Comparison of ENCODE assay signal across 22 cellular contexts in the genomic region with DNA sequence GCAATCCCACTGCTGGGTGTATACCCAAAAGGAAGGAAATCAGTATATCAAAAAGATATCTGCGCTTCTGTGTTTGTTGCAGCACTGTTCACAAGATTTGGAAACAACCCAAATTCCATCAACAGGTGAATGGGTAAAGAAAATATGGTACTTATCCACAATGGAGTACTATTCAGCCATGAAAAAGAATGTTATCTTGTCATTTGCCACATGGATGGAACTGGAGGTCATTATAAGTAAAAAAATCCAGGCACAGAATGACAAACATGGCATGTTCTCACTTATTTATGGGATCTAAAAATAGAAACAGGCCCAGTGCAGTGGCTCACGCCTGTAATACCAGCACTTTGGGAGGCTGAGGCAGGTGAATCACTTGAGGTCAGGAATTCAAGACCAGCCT. TPM values are rescaled to one million over a fixed set of nuclear protein-coding genes. Genes with fewer than 3 reads are reported as not detected.
DNase-seq lines count a peak whose midpoint lies in the region; ATAC-seq and TF ChIP-seq lines count a peak whose summit lies in the region.
"Had no signal": no experiment of that assay in that cellular context is flagged by ENCODE, and none has a peak within 500 bp of the region (broad histone marks: within the 10 kb centered on the region; RNA-seq: fewer than 3 reads in every experiment).

No MANE protein-coding gene starts in this region.

- no peaks in the 10 kb centered on the region for H3K27me3 ChIP-seq in BLaER1 treated with 17β-estradiol and CSF1 and Interleukin-3, amounts not matched to agents 10 nM and 100 nM
- no peaks in the 10 kb centered on the region for H3K27me3 ChIP-seq in CD8-positive, alpha-beta memory T cell (ENCODE audit: insufficient read depth, low read length, poor library complexity, severe bottlenecking)
- H3K27me3 ChIP-seq in naive thymus-derived CD4-positive, alpha-beta T cell (ENCODE audit: control insufficient read depth in 2 of 2, insufficient read depth in 2 of 2, low read length in 2 of 2), result no peaks in the 10 kb centered on the region
- H3K27me3 ChIP-seq in mammary epithelial cell (ENCODE audit: insufficient read depth, low read length), result no peaks in the 10 kb centered on the region
- no peaks in the 10 kb centered on the region for H3K27me3 ChIP-seq in right lobe of liver
- H3K27me3 ChIP-seq: MG63, Peyer's patch had no signal

- H3K9me3 Mint-ChIP-seq in CD8-positive, alpha-beta memory T cell, result no peaks in the 10 kb centered on the region
- H3K9me3 Mint-ChIP-seq in T-cell, result no peaks in the 10 kb centered on the region
- peaks cover 0 to 8% (median 0%) of the 10 kb centered on the region in 11 donors for H3K9me3 Mint-ChIP-seq in naive thymus-derived CD4-positive, alpha-beta T cell

- H3K36me3 ChIP-seq in BLaER1 treated with 17β-estradiol and CSF1 and Interleukin-3, amounts not matched to agents 10 nM and 100 nM, result peaks cover 56 to 99% (median 94%) of the 10 kb centered on the region in 11 experiments
- H3K36me3 ChIP-seq in CD8-positive, alpha-beta memory T cell (ENCODE audit: insufficient read depth, low read length), result peaks cover 6% of the 10 kb centered on the region
- peaks cover 0 to 7% (median 0%) of the 10 kb centered on the region in 3 experiments for H3K36me3 ChIP-seq in naive thymus-derived CD4-positive, alpha-beta T cell (ENCODE audit: control insufficient read depth in 2 of 3, insufficient read depth in 3 of 3, low read length in 3 of 3)
- H3K36me3 ChIP-seq in mammary epithelial cell (ENCODE audit: insufficient read depth, low read length) (no peaks in the 10 kb centered on the region), right lobe of liver (no peaks in the 10 kb centered on the region)
- H3K36me3 ChIP-seq: MG63, Peyer's patch had no signal

- peaks cover 4 to 56% (median 17%) of the 10 kb centered on the region in 3 donors for H3K36me3 Mint-ChIP-seq in CD8-positive, alpha-beta memory T cell
- H3K36me3 Mint-ChIP-seq in T-cell, result peaks cover 41% of the 10 kb centered on the region
- H3K36me3 Mint-ChIP-seq in naive thymus-derived CD4-positive, alpha-beta T cell, result peaks cover 0 to 59% (median 29%) of the 10 kb centered on the region in 5 donors

- peaks cover 61 to 94% (median 74%) of the 10 kb centered on the region in 10 experiments for H3K4me1 ChIP-seq in BLaER1 treated with 17β-estradiol and CSF1 and Interleukin-3, amounts not matched to agents 10 nM and 100 nM
- H3K4me1 ChIP-seq in CD8-positive, alpha-beta memory T cell (ENCODE audit: insufficient read depth, low read length), result peaks cover 88% of the 10 kb centered on the region
- H3K4me1 ChIP-seq in naive thymus-derived CD4-positive, alpha-beta T cell (ENCODE audit: control insufficient read depth in 2 of 2, insufficient read depth in 2 of 2, low read length in 2 of 2), result peaks cover 61 to 76% of the 10 kb centered on the region in 2 donors
- H3K4me1 ChIP-seq in mammary epithelial cell (ENCODE audit: insufficient read depth, low read length) (no peaks in the 10 kb centered on the region), right lobe of liver (peaks cover 0 to 14% (median 0%) of the 10 kb centered on the region in 4 donors)

- in situ Hi-C loops in mammary epithelial cell (cut with MboI; ENCODE audit: low sequenced_read_pairs in 2 of 2), result no loop called here

- no peak overlapping the region for H2AFZ ChIP-seq in mammary epithelial cell (ENCODE audit: low read depth, low read length)

- no peak for ATAC-seq in T-cell (replicated peaks in 1 of 4)
- no peak for ATAC-seq in naive thymus-derived CD4-positive, alpha-beta T cell
- no peak for ATAC-seq in GM21528 (IDR thresholded peaks at IDR 0.05; ENCODE audit: low FRiP score, unreplicated experiment)
- no peak for ATAC-seq in right lobe of liver
- ATAC-seq: A549, SK-N-SH treated with all-trans-retinoic acid at 6 μM for 48 hours had no signal

- peak overlapping the region in 1 of 7 donors; percentile 1 for H3K4me3 Mint-ChIP-seq in CD8-positive, alpha-beta memory T cell
- peak overlapping the region in 1 of 3 donors; percentile 28 for H3K4me3 Mint-ChIP-seq in T-cell
- H3K4me3 Mint-ChIP-seq in naive thymus-derived CD4-positive, alpha-beta T cell, result peak overlapping the region in 4 of 10 donors; percentile 23 to 86 (median 49)
- H3K4me3 Mint-ChIP-seq: HFFc6 had no signal

- no peaks in the 10 kb centered on the region for H3K27me3 Mint-ChIP-seq in CD8-positive, alpha-beta memory T cell
- no peaks in the 10 kb centered on the region for H3K27me3 Mint-ChIP-seq in T-cell
- no peaks in the 10 kb centered on the region for H3K27me3 Mint-ChIP-seq in naive thymus-derived CD4-positive, alpha-beta T cell

- H3K9me3 ChIP-seq in BLaER1 treated with 17β-estradiol and CSF1 and Interleukin-3, amounts not matched to agents 10 nM and 100 nM (replicated peaks in 1 of 11), result peaks cover 0 to 36% (median 11%) of the 10 kb centered on the region in 11 experiments; a peak in 9 of 22 replicates
- no peaks in the 10 kb centered on the region for H3K9me3 ChIP-seq in CD8-positive, alpha-beta memory T cell (ENCODE audit: low read length)
- no peaks in the 10 kb centered on the region for H3K9me3 ChIP-seq in naive thymus-derived CD4-positive, alpha-beta T cell (ENCODE audit: control insufficient read depth in 2 of 3, low read length in 3 of 3)
- H3K9me3 ChIP-seq in mammary epithelial cell (replicated peaks; ENCODE audit: insufficient read depth, low read length) (peaks cover 3% of the 10 kb centered on the region), right lobe of liver (no peaks in the 10 kb centered on the region)
- H3K9me3 ChIP-seq: A549, MG63, Peyer's patch had no signal

- intact Hi-C loops in naive thymus-derived CD4-positive, alpha-beta T cell (cut with micrococcal nuclease), result no loop called here
- intact Hi-C loops in mammary epithelial cell (cut with micrococcal nuclease) (no loop called here), right lobe of liver (cut with DNase I) (no loop called here)

- POLR2A ChIA-PET in CD8-positive, alpha-beta memory T cell (lab: Charles Lee), result interaction anchor here (0.5 kb wide), 1 partner anchor 29 kb away, joined by 4 read pairs; no protein-coding TSS in a partner anchor
- POLR2A ChIA-PET in T-cell (lab: Charles Lee), result no interaction called here
- POLR2A ChIA-PET in naive thymus-derived CD4-positive, alpha-beta T cell (lab: Charles Lee), result no interaction called here

- H3K79me2 ChIP-seq in mammary epithelial cell (ENCODE audit: insufficient read depth, low read length), result no peaks in the 10 kb centered on the region

- TF ChIP-seq CTCF in mammary epithelial cell (conservative IDR thresholded peaks at IDR 0.05 in 1 of 2, IDR thresholded peaks at IDR 0.05 in 1 of 2; ENCODE audit: extremely low read depth in 1 of 2, insufficient read depth in 1 of 2, low read depth in 1 of 2, low read length in 2 of 2) (no peak), right lobe of liver (IDR thresholded peaks at IDR 0.05) (no peak)

- peaks cover 97 to 100% (median 98%) of the 10 kb centered on the region in 11 experiments for H4K20me1 ChIP-seq in BLaER1 treated with 17β-estradiol and CSF1 and Interleukin-3, amounts not matched to agents 10 nM and 100 nM
- no peaks in the 10 kb centered on the region for H4K20me1 ChIP-seq in mammary epithelial cell (ENCODE audit: insufficient read depth, low read length)

- no peak for DNase-seq in CD8-positive, alpha-beta memory T cell
- DNase-seq in T-cell, result no peak
- DNase-seq in naive thymus-derived CD4-positive, alpha-beta T cell, result no peak
- DNase-seq in mammary epithelial cell, result no peak
- DNase-seq in right lobe of liver, result no peak
- DNase-seq in NCI-H1694 treated with DMSO at 0.1 percent for 48 hours (lab: John Stamatoyannopoulos, UW), result no peak
- DNase-seq: GDM1, HFFc6, IMR-90, Karpas-422, MG63, NCI-H1092, NCI-H510A treated with DMSO at 0.1 percent for 48 hours, Peyer's patch, SHP77 had no signal

- H3K4me2 ChIP-seq in BLaER1 treated with 17β-estradiol and CSF1 and Interleukin-3, amounts not matched to agents 10 nM and 100 nM, result peak overlapping the region in 9 of 11 experiments; percentile 25 to 81 (median 70); a peak in 17 of 22 replicates
- no peak overlapping the region for H3K4me2 ChIP-seq in mammary epithelial cell (ENCODE audit: insufficient read depth, low read depth, low read length)
- H3K4me2 ChIP-seq: A549 had no signal

- no TSS peak for BruUV-seq in mammary epithelial cell (replicated peaks; lab: Mats Ljungman, UMichigan)

- CTCF ChIA-PET in CD8-positive, alpha-beta memory T cell (lab: Charles Lee), result no interaction called here
- CTCF ChIA-PET in T-cell (lab: Charles Lee), result no interaction called here
- CTCF ChIA-PET in naive thymus-derived CD4-positive, alpha-beta T cell (lab: Charles Lee), result no interaction called here
- CTCF ChIA-PET in mammary epithelial cell (lab: Charles Lee; ENCODE audit: low non-redundant PET), result no interaction called here

- H3K27ac Mint-ChIP-seq in CD8-positive, alpha-beta memory T cell, result peak overlapping the region in 6 of 8 donors; percentile 68 to 91 (median 90)
- H3K27ac Mint-ChIP-seq in T-cell, result peak overlapping the region; percentile 77 to 88
- peak overlapping the region in 7 of 9 donors; percentile 8 to 98 (median 83) for H3K27ac Mint-ChIP-seq in naive thymus-derived CD4-positive, alpha-beta T cell

- no peak overlapping the region for H3K27ac ChIP-seq in BLaER1 treated with 17β-estradiol and CSF1 and Interleukin-3, amounts not matched to agents 10 nM and 100 nM
- no peak overlapping the region for H3K27ac ChIP-seq in CD8-positive, alpha-beta memory T cell (ENCODE audit: low read depth, low read length)
- H3K27ac ChIP-seq in naive thymus-derived CD4-positive, alpha-beta T cell (ENCODE audit: low read depth, low read length), result no peak overlapping the region
- no peak overlapping the region for H3K27ac ChIP-seq in mammary epithelial cell (ENCODE audit: insufficient read depth, low read depth, low read length)
- no peak overlapping the region for H3K27ac ChIP-seq in right lobe of liver
- H3K27ac ChIP-seq: A549, C4-2B, Peyer's patch had no signal

- H3K4me3 ChIP-seq in BLaER1 treated with 17β-estradiol and CSF1 and Interleukin-3, amounts not matched to agents 10 nM and 100 nM, result no peak overlapping the region
- no peak overlapping the region for H3K4me3 ChIP-seq in CD8-positive, alpha-beta memory T cell (ENCODE audit: low read length)
- no peak overlapping the region for H3K4me3 ChIP-seq in naive thymus-derived CD4-positive, alpha-beta T cell (ENCODE audit: low read length)
- H3K4me3 ChIP-seq in mammary epithelial cell (replicated peaks in 1 of 3; ENCODE audit: insufficient read depth in 1 of 3, low read depth in 2 of 3, low read length in 3 of 3), result no peak overlapping the region
- H3K4me3 ChIP-seq in right lobe of liver, result no peak overlapping the region
- H3K4me3 ChIP-seq: A549, MG63, Peyer's patch had no signal

- H3K9ac ChIP-seq in BLaER1 treated with 17β-estradiol and CSF1 and Interleukin-3, amounts not matched to agents 10 nM and 100 nM, result no peak overlapping the region
- H3K9ac ChIP-seq in mammary epithelial cell (ENCODE audit: insufficient read depth, low read length), result no peak overlapping the region

- no peak for TF ChIP-seq POLR2A in right lobe of liver (IDR thresholded peaks at IDR 0.05)

- WGBS in mammary epithelial cell (ENCODE audit: low coverage, missing lambda C conversion rate), result 44% methylated on average over 2 of the region's 2 CpGs
- 72% methylated on average over 2 of the region's 2 CpGs for WGBS in right lobe of liver (ENCODE audit: insufficient coverage, low coverage, low lambda C conversion rate, missing lambda C conversion rate)

- H3K4me1 Mint-ChIP-seq in CD8-positive, alpha-beta memory T cell, result peaks cover 84 to 95% (median 94%) of the 10 kb centered on the region in 3 donors
- peaks cover 86 to 93% (median 89%) of the 10 kb centered on the region in 3 donors for H3K4me1 Mint-ChIP-seq in T-cell
- peaks cover 69 to 96% (median 92%) of the 10 kb centered on the region in 7 donors for H3K4me1 Mint-ChIP-seq in naive thymus-derived CD4-positive, alpha-beta T cell

- dilution Hi-C loops in mammary epithelial cell (cut with HindIII; ENCODE audit: low sequenced_read_pairs), result no loop called here

RNA-seq across cellular contexts. Expression of a gene that starts 15.7 kb away (rescaled TPM):
- 10 to 100 TPM; 47.7 to 48.9 TPM for total RNA-seq in CD8-positive, alpha-beta memory T cell
- polyA plus RNA-seq in CD8-positive, alpha-beta memory T cell, result 72.3 TPM
- 100 to 1,000 TPM in 1 of 5 donors, 10 to 100 TPM in 4; 86.5 to 102 (median 88.4) TPM for total RNA-seq in T-cell
- 100 to 1,000 TPM in 1 of 5 experiments, 10 to 100 TPM in 4; 64.7 to 101 (median 88.0) TPM for total RNA-seq in naive thymus-derived CD4-positive, alpha-beta T cell
- 10 to 100 TPM; 60.2 to 70.5 TPM for polyA plus RNA-seq in naive thymus-derived CD4-positive, alpha-beta T cell
- not detected for total RNA-seq in mammary epithelial cell
- not detected for polyA plus RNA-seq in mammary epithelial cell
- not detected for polyA minus RNA-seq in mammary epithelial cell
- total RNA-seq in right lobe of liver, result 10 to 100 TPM; 13.0 to 50.7 (median 16.5) TPM
- total RNA-seq: H4, HT-29, IMR-90 had no signal
- polyA plus RNA-seq: IMR-90 had no signal

Comparison
In these comparisons a context has a peak if more than half of its experiments do, and no peak if none do; other contexts are left out.
1. RNA of a gene that starts 15.7 kb away (total RNA-seq): 86.5 to 102 TPM in T-cell, 64.7 to 101 TPM in naive thymus-derived CD4-positive, alpha-beta T cell, 47.7 to 48.9 TPM in CD8-positive, alpha-beta memory T cell and 13.0 to 50.7 TPM in right lobe of liver; not detected in mammary epithelial cell; every median in the first group is over 10 times any median in the second.
2. Peak in every context shown above with its lines, with median percentiles within 50 percentile points of each other: H3K27ac Mint-ChIP-seq.